ENCODE assay signal across 18 cellular contexts in the genomic region with DNA sequence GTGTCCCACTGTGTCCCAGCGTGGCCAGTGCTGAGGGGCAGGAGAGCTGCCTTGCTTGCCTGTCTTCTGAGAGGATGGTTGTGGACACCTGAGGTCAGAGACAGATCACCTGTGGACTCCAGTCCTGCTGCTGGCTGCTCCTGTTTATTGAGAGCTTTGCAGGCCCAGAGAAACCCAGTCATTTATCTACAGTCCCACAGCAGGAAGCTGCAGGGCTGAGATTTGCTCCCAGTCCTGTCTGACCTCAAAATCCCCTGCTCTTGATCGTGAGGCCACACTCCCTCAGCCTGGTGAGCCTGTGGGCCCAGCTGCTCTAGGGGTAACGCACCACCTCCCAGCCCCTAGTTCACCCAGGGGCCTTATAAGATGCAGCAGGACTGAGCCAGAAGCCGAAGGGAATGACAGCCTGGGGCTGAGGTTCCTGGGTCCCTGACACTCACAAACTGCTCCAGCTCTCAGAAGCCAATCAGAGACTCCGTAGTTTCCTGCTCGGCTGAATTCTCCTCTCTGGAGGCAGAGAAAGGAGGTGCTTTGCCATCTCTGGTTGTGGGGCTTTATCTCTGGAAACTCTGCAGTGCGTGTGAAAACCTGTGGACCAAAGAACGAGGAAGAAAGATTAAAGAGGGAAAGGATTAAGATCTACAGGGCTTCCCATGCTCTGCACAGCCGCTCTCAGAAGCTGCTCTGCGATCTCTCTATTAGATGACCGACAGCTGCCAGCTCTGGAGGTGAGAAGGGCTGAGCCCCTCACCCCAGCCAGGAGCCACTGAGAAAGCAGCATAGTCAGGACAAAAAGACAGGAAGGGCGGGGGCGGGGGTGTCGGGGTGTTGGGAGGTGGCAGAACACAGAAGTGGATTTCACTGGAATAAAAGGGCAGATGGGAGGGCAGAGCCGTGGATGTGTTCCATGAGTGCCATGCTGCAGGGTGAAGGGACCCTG.
"Had no signal": no experiment of that assay in that cellular context is flagged by ENCODE, and none has a peak within 500 bp of the region (broad histone marks: within the 10 kb centered on the region; RNA-seq: fewer than 3 reads in every experiment).

No MANE protein-coding gene starts in this region.

- H3K79me2 ChIP-seq: hepatocyte had no signal

- H3K4me1 ChIP-seq: prostate gland, vagina had no signal

- H3K4me2 ChIP-seq: hepatocyte had no signal

- H3K9me3 ChIP-seq: prostate gland, tibial nerve, vagina had no signal

- H3K27ac ChIP-seq: hepatocyte, prostate gland, skin epidermis, tibial nerve, vagina had no signal

- DNase-seq: activated CD4-positive, alpha-beta memory T cell treated with anti-CD3 and anti-CD28 coated beads for 36 hours; activated CD4-positive, alpha-beta T cell treated with anti-CD3 and anti-CD28 coated beads for 1 hour; activated gamma-delta T cell; activated T-cell treated with anti-CD3 and anti-CD28 coated beads, Interleukin-2, amount 50 U/mL, for 48 hours; mesenchymal stem cell; natural killer cell; occipital lobe; right cardiac atrium; stimulated activated CD4-positive, alpha-beta T cell treated with anti-CD3 and anti-CD28 coated beads, Interleukin-15, amount 100 ng/mL, for 24 hours; stimulated activated CD4-positive, alpha-beta T cell treated with anti-CD3 and anti-CD28 coated beads, Interleukin-4, amount 100 ng/mL, for 1 hour; stimulated activated naive B cell treated with anti-CD40 and anti-IgM and Interleukin-4, amounts not matched to agents 10 μg/mL and 1 μg/mL and 100 μg/mL, for 72 hours had no signal

- H3K4me3 Mint-ChIP-seq: activated CD4-positive, alpha-beta memory T cell treated with anti-CD3 and anti-CD28 coated beads for 36 hours; natural killer cell; stimulated activated naive B cell treated with anti-CD40 and anti-IgM and Interleukin-4, amounts not matched to agents 10 μg/mL and 1 μg/mL and 100 μg/mL, for 72 hours had no signal

- H2AFZ ChIP-seq: hepatocyte had no signal

- H3K27me3 Mint-ChIP-seq: activated CD4-positive, alpha-beta memory T cell treated with anti-CD3 and anti-CD28 coated beads for 36 hours had no signal

- H3K36me3 Mint-ChIP-seq: activated CD4-positive, alpha-beta memory T cell treated with anti-CD3 and anti-CD28 coated beads for 36 hours; activated naive CD4-positive, alpha-beta T cell treated with anti-CD3 and anti-CD28 coated beads, Interleukin-2, amount 50 U/mL, for 72 hours; natural killer cell had no signal

- H3K4me3 ChIP-seq: hepatocyte, prostate gland, skin epidermis, tibial nerve, vagina had no signal

- H3K27ac Mint-ChIP-seq: activated CD4-positive, alpha-beta memory T cell treated with anti-CD3 and anti-CD28 coated beads for 36 hours; activated naive CD4-positive, alpha-beta T cell treated with anti-CD3 and anti-CD28 coated beads, Interleukin-2, amount 50 U/mL, for 72 hours; natural killer cell; stimulated activated naive B cell treated with anti-CD40 and anti-IgM and Interleukin-4, amounts not matched to agents 10 μg/mL and 1 μg/mL and 100 μg/mL, for 72 hours had no signal

- ATAC-seq: activated naive CD4-positive, alpha-beta T cell treated with anti-CD3 and anti-CD28 coated beads, Interleukin-2, amount 50 U/mL, for 72 hours; esophagus mucosa; natural killer cell; right cardiac atrium; stimulated activated naive B cell treated with anti-CD40 and anti-IgM and Interleukin-4, amounts not matched to agents 10 μg/mL and 1 μg/mL and 100 μg/mL, for 72 hours had no signal

- H3K36me3 ChIP-seq: prostate gland, tibial nerve, vagina had no signal

- H3K27me3 ChIP-seq: tibial nerve, vagina had no signal

- H3K9me3 Mint-ChIP-seq: activated CD4-positive, alpha-beta memory T cell treated with anti-CD3 and anti-CD28 coated beads for 36 hours; activated naive CD4-positive, alpha-beta T cell treated with anti-CD3 and anti-CD28 coated beads, Interleukin-2, amount 50 U/mL, for 72 hours; natural killer cell; stimulated activated naive B cell treated with anti-CD40 and anti-IgM and Interleukin-4, amounts not matched to agents 10 μg/mL and 1 μg/mL and 100 μg/mL, for 72 hours had no signal
